Comparison of ENCODE assay signal across 17 cellular contexts in the genomic region with DNA sequence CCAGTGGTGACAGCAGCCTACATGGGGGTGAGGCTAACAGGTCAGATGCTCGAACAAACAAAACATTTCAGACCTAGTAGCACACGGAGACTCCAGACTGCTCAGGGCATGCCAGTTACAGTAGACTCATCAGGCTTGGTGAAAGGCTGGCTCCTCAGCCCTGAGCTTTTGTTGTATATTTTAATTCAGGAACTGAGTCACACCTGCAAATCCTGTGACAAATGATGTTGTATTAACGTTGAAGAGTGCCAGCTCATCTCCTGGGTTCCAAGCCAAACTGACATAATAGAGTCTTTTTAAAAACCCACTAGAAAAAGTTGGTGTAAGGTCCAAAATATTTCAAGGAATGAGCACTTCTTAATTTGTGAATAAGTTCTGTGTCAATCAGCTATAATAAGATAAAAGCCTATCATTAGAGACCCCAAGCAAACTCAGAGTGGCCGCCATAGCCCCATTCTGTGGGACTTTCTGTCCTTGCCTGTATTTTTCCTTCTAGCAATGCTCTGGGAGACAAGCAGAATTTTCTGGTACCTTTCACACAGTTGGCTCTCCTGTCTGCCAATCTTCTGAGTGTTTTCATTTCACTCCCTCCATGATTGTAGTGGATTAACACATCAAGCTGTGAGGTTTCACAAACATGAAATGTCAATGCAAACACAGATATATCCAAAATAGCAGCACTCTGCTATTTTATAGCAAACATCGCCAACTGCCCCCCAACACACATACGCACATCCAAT.
DNase-seq lines count a peak whose midpoint lies in the region; ATAC-seq, FAIRE-seq and TF ChIP-seq lines count a peak whose summit lies in the region.
"Had no signal": no experiment of that assay in that cellular context is flagged by ENCODE, and none has a peak within 500 bp of the region (broad histone marks: within the 10 kb centered on the region; RNA-seq: fewer than 3 reads in every experiment).

No MANE protein-coding gene starts in this region.

- H3K4me1 ChIP-seq in breast epithelium = no peaks in the 10 kb centered on the region
- H3K4me1 ChIP-seq: body of pancreas, transverse colon had no signal

- intact Hi-C loops in MCF 10A (cut with micrococcal nuclease) (no loop called here), breast epithelium (cut with DNase I; ENCODE audit: low total_unique reads) (no loop called here)

- BruUV-seq in MCF 10A (replicated peaks; lab: Mats Ljungman, UMichigan) = no TSS peak

- H3K27ac Mint-ChIP-seq in MCF 10A (ENCODE audit: low read depth, unreplicated experiment) (peak overlapping the region; percentile 56), mesothelial cell of epicardium (no peak overlapping the region)
- H3K27ac Mint-ChIP-seq: immature natural killer cell; naive thymus-derived CD4-positive, alpha-beta T cell had no signal

- H3K4me3 ChIP-seq in breast epithelium (no peak overlapping the region), fibroblast of pulmonary artery (replicated peaks; ENCODE audit: low read depth, low read length) (no peak overlapping the region)
- H3K4me3 ChIP-seq: body of pancreas, transverse colon had no signal

- no peaks in the 10 kb centered on the region for H3K36me3 Mint-ChIP-seq in MCF 10A (ENCODE audit: insufficient read depth, unreplicated experiment)
- no peaks in the 10 kb centered on the region for H3K36me3 Mint-ChIP-seq in mesothelial cell of epicardium

- FAIRE-seq in GM19239 (lab: Jason Lieb, UNC) = no peak

- H3K9me3 Mint-ChIP-seq in MCF 10A (ENCODE audit: unreplicated experiment) = peaks cover 5% of the 10 kb centered on the region
- H3K9me3 Mint-ChIP-seq in mesothelial cell of epicardium = peaks cover 27% of the 10 kb centered on the region
- H3K9me3 Mint-ChIP-seq: immature natural killer cell had no signal

- H3K27me3 ChIP-seq in breast epithelium = no peaks in the 10 kb centered on the region
- H3K27me3 ChIP-seq: body of pancreas, transverse colon had no signal

- ATAC-seq in SK-N-SH treated with all-trans-retinoic acid at 6 μM for 48 hours = peak; percentile 95
- ATAC-seq: body of pancreas; naive thymus-derived CD4-positive, alpha-beta T cell had no signal

- H3K4me1 Mint-ChIP-seq in MCF 10A (ENCODE audit: insufficient read depth, unreplicated experiment) (peaks cover 16% of the 10 kb centered on the region), mesothelial cell of epicardium (no peaks in the 10 kb centered on the region)
- H3K4me1 Mint-ChIP-seq: immature natural killer cell; naive thymus-derived CD4-positive, alpha-beta T cell had no signal

- TF ChIP-seq POLR2A in breast epithelium (IDR thresholded peaks at IDR 0.05) = no peak

- H3K4me3 Mint-ChIP-seq in MCF 10A (ENCODE audit: unreplicated experiment) (peak overlapping the region; percentile 54), mesothelial cell of epicardium (no peak overlapping the region)
- H3K4me3 Mint-ChIP-seq: immature natural killer cell; naive thymus-derived CD4-positive, alpha-beta T cell had no signal

- no peaks in the 10 kb centered on the region for H3K9me3 ChIP-seq in breast epithelium
- H3K9me3 ChIP-seq: body of pancreas, transverse colon had no signal

- CTCF ChIA-PET in MCF 10A (lab: Yijun Ruan, JAX) = interaction anchor here (1.7 kb wide), 1 partner anchor 34 kb away, joined by 6 read pairs; no protein-coding TSS in a partner anchor

- TF ChIP-seq CTCF in MCF 10A (IDR thresholded peaks at IDR 0.05; ENCODE audit: unreplicated experiment) = no peak
- TF ChIP-seq CTCF in breast epithelium (IDR thresholded peaks at IDR 0.05) = no peak
- TF ChIP-seq CTCF in fibroblast of pulmonary artery (IDR thresholded peaks at IDR 0.05; ENCODE audit: low read length, missing control alignments) = no peak
- no peak for TF ChIP-seq CTCF in mesothelial cell of epicardium (IDR thresholded peaks at IDR 0.05; ENCODE audit: unreplicated experiment)

- DNase-seq in MCF 10A (ENCODE audit: unreplicated experiment) (peak; percentile 66), breast epithelium (ENCODE audit: low spot score in 2 of 2) (no peak), fibroblast of pulmonary artery (ENCODE audit: low read depth) (peak; percentile 34), NCI-H748 (lab: John Stamatoyannopoulos, UW; ENCODE audit: unreplicated experiment) (no peak), mesothelial cell of epicardium (ENCODE audit: low spot score in 2 of 2, unreplicated experiment in 2 of 2) (no peak), NCI-H524 treated with DMSO at 0.1 percent for 48 hours (lab: John Stamatoyannopoulos, UW) (no peak), GM19239 (ENCODE audit: insufficient read length, low spot score) (no peak)
- DNase-seq: activated CD4-positive, alpha-beta T cell treated with anti-CD3 and anti-CD28 coated beads for 1 hour; body of pancreas; DMS79 treated with DMSO at 0.1 percent for 48 hours; erythroblast; immature natural killer cell; MM.1S; naive thymus-derived CD4-positive, alpha-beta T cell; NCI-H446 treated with DMSO at 0.1 percent for 48 hours; transverse colon had no signal

- H3K36me3 ChIP-seq in breast epithelium = no peaks in the 10 kb centered on the region
- H3K36me3 ChIP-seq: transverse colon had no signal

- POLR2A ChIA-PET in MCF 10A (lab: Yijun Ruan, JAX) = interaction anchor here (0.6 to 2.6 kb wide), 13 partner anchors 8 to 389 kb away, joined by 3 to 13 read pairs (median 4); no protein-coding TSS in a partner anchor

- H3K27me3 Mint-ChIP-seq in MCF 10A (ENCODE audit: insufficient read depth, unreplicated experiment) (no peaks in the 10 kb centered on the region), mesothelial cell of epicardium (ENCODE audit: low read depth) (peaks cover 6% of the 10 kb centered on the region)

- no peak overlapping the region for H3K27ac ChIP-seq in breast epithelium
- H3K27ac ChIP-seq: body of pancreas, transverse colon had no signal

TF ChIP-seq in SK-N-SH treated with all-trans-retinoic acid at 6 μM for 48 hours, 23 proteins besides CTCF, POLR2A, EP300 and RAD21 (continues in another document):
- TF ChIP-seq PPARA (CRISPR knock-in tag; IDR thresholded peaks at IDR 0.05; ENCODE audit: borderline replicate concordance) (no peak), ZNF70 (CRISPR knock-in tag; IDR thresholded peaks at IDR 0.05) (no peak), ZC3H10 (CRISPR knock-in tag; IDR thresholded peaks at IDR 0.05) (no peak), TCF4 (CRISPR knock-in tag; IDR thresholded peaks at IDR 0.05; ENCODE audit: borderline replicate concordance) (no peak), ZNF565 (CRISPR knock-in tag; conservative IDR thresholded peaks at IDR 0.05; ENCODE audit: low read depth) (no peak), TOX (CRISPR knock-in tag; IDR thresholded peaks at IDR 0.05; ENCODE audit: borderline replicate concordance) (no peak), SNAI2 (CRISPR knock-in tag; IDR thresholded peaks at IDR 0.05) (no peak), ZFP30 (CRISPR knock-in tag; IDR thresholded peaks at IDR 0.05) (no peak), BACH2 (CRISPR knock-in tag; IDR thresholded peaks at IDR 0.05; ENCODE audit: borderline replicate concordance) (no peak), ARNTL (CRISPR knock-in tag; IDR thresholded peaks at IDR 0.05; ENCODE audit: borderline replicate concordance, low read depth) (no peak), ESRRG (CRISPR knock-in tag; IDR thresholded peaks at IDR 0.05) (no peak), RARB (CRISPR knock-in tag; IDR thresholded peaks at IDR 0.05) (no peak), ISL1 (CRISPR knock-in tag; IDR thresholded peaks at IDR 0.05) (no peak), GLIS3 (CRISPR knock-in tag; IDR thresholded peaks at IDR 0.05) (no peak)
- TF ChIP-seq, protein P1, sequence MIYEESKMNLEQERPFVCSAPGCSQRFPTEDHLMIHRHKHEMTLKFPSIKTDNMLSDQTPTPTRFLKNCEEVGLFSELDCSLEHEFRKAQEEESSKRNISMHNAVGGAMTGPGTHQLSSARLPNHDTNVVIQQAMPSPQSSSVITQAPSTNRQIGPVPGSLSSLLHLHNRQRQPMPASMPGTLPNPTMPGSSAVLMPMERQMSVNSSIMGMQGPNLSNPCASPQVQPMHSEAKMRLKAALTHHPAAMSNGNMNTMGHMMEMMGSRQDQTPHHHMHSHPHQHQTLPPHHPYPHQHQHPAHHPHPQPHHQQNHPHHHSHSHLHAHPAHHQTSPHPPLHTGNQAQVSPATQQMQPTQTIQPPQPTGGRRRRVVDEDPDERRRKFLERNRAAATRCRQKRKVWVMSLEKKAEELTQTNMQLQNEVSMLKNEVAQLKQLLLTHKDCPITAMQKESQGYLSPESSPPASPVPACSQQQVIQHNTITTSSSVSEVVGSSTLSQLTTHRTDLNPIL (CRISPR knock-in tag; IDR thresholded peaks at IDR 0.05; ENCODE audit: low read depth) = no peak
- TF ChIP-seq, protein P2, sequence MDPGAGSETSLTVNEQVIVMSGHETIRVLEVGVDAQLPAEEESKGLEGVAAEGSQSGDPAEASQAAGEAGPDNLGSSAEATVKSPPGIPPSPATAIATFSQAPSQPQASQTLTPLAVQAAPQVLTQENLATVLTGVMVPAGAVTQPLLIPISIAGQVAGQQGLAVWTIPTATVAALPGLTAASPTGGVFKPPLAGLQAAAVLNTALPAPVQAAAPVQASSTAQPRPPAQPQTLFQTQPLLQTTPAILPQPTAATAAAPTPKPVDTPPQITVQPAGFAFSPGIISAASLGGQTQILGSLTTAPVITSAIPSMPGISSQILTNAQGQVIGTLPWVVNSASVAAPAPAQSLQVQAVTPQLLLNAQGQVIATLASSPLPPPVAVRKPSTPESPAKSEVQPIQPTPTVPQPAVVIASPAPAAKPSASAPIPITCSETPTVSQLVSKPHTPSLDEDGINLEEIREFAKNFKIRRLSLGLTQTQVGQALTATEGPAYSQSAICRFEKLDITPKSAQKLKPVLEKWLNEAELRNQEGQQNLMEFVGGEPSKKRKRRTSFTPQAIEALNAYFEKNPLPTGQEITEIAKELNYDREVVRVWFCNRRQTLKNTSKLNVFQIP (CRISPR knock-in tag; IDR thresholded peaks at IDR 0.05; ENCODE audit: borderline replicate concordance, low read depth) = no peak
- TF ChIP-seq, protein P3, sequence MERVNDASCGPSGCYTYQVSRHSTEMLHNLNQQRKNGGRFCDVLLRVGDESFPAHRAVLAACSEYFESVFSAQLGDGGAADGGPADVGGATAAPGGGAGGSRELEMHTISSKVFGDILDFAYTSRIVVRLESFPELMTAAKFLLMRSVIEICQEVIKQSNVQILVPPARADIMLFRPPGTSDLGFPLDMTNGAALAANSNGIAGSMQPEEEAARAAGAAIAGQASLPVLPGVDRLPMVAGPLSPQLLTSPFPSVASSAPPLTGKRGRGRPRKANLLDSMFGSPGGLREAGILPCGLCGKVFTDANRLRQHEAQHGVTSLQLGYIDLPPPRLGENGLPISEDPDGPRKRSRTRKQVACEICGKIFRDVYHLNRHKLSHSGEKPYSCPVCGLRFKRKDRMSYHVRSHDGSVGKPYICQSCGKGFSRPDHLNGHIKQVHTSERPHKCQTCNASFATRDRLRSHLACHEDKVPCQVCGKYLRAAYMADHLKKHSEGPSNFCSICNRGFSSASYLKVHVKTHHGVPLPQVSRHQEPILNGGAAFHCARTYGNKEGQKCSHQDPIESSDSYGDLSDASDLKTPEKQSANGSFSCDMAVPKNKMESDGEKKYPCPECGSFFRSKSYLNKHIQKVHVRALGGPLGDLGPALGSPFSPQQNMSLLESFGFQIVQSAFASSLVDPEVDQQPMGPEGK (CRISPR knock-in tag; IDR thresholded peaks at IDR 0.05; ENCODE audit: borderline replicate concordance) = no peak

Comparison
In these comparisons a context has a peak if more than half of its experiments do, and no peak if none do; other contexts are left out.
1. DNase-seq: peak in MCF 10A (single experiment) and fibroblast of pulmonary artery (single experiment); none in breast epithelium (0 of 2), NCI-H748 (single experiment), mesothelial cell of epicardium (0 of 2), NCI-H524 treated with DMSO at 0.1 percent for 48 hours (single experiment) and GM19239 (single experiment).